ENCODE assay signal across 21 cellular contexts in genomic region chr9:29873579-29873978, GRCh38.
"Had no signal": no experiment of that assay in that cellular context is flagged by ENCODE, and none has a peak within 500 bp of the region (broad histone marks: within the 10 kb centered on the region; RNA-seq: fewer than 3 reads in every experiment).

No MANE protein-coding gene starts in this region.

- H3K9me3 ChIP-seq: SK-N-SH had no signal

- H3K9me2 ChIP-seq: SK-N-SH had no signal

- H3K4me2 ChIP-seq: SK-N-SH had no signal

- DNase-seq: KBM-7, MV-4-11, NCI-H1048, NCI-H1105, NCI-H1417, NCI-H1436 treated with DMSO at 0.1 percent for 48 hours, NCI-H1694, NCI-H187 treated with DMSO at 0.1 percent for 48 hours, NCI-H2029 treated with DMSO at 0.1 percent for 48 hours, NCI-H2171 treated with DMSO at 0.1 percent for 48 hours, NCI-H345, NCI-H446 treated with DMSO at 0.1 percent for 48 hours, NCI-H524, NCI-H69, NCI-H774, PC-3, SHP77, SW 1271 had no signal

- H3K9ac ChIP-seq: SK-N-SH had no signal

- ATAC-seq: Panc1, PC-3 had no signal

- H3K27ac ChIP-seq: RWPE1 had no signal
